ENCODE assay signal across 1 cellular context in the genomic region with DNA sequence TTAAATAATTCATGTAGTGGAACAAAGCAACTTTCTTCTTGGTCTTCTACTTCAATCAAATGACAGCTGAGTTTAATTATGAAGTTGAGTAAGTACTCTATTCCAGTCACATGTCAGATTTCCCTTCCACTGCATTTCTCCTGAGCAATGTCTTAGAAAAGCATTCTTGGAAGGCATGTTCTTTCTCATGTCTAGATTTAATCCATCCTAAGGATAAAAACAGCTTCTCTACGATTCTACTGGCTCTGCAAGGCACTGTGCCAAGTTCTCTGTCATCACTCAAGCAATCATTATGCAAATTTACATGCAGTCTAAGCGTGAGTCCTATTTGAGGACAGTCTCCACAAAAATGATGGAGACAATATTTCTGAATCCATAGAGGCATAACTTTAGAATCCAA.
A peak's percentile ranks its signal among the peaks of the same experiment; 100 is the strongest.
TF ChIP-seq lines count a peak whose summit lies in the region.

No MANE protein-coding gene starts in this region.

TF ChIP-seq in SK-N-SH, 30 proteins besides CTCF, POLR2A, EP300 and RAD21 (continued from another document):
- TF ChIP-seq, protein P1, sequence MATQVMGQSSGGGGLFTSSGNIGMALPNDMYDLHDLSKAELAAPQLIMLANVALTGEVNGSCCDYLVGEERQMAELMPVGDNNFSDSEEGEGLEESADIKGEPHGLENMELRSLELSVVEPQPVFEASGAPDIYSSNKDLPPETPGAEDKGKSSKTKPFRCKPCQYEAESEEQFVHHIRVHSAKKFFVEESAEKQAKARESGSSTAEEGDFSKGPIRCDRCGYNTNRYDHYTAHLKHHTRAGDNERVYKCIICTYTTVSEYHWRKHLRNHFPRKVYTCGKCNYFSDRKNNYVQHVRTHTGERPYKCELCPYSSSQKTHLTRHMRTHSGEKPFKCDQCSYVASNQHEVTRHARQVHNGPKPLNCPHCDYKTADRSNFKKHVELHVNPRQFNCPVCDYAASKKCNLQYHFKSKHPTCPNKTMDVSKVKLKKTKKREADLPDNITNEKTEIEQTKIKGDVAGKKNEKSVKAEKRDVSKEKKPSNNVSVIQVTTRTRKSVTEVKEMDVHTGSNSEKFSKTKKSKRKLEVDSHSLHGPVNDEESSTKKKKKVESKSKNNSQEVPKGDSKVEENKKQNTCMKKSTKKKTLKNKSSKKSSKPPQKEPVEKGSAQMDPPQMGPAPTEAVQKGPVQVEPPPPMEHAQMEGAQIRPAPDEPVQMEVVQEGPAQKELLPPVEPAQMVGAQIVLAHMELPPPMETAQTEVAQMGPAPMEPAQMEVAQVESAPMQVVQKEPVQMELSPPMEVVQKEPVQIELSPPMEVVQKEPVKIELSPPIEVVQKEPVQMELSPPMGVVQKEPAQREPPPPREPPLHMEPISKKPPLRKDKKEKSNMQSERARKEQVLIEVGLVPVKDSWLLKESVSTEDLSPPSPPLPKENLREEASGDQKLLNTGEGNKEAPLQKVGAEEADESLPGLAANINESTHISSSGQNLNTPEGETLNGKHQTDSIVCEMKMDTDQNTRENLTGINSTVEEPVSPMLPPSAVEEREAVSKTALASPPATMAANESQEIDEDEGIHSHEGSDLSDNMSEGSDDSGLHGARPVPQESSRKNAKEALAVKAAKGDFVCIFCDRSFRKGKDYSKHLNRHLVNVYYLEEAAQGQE (IDR thresholded peaks at IDR 0.05; ENCODE audit: low read depth, low read length): no peak
- no peak for TF ChIP-seq POLR2AphosphoS5 (IDR thresholded peaks at IDR 0.05; ENCODE audit: low read depth, low read length)
- peak; percentile 88 for TF ChIP-seq NFIC (IDR thresholded peaks at IDR 0.05; ENCODE audit: borderline replicate concordance)
- TF ChIP-seq, protein P2, sequence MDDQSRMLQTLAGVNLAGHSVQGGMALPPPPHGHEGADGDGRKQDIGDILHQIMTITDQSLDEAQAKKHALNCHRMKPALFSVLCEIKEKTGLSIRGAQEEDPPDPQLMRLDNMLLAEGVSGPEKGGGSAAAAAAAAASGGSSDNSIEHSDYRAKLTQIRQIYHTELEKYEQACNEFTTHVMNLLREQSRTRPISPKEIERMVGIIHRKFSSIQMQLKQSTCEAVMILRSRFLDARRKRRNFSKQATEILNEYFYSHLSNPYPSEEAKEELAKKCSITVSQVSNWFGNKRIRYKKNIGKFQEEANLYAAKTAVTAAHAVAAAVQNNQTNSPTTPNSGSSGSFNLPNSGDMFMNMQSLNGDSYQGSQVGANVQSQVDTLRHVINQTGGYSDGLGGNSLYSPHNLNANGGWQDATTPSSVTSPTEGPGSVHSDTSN (IDR thresholded peaks at IDR 0.05): peak; percentile 84
- no peak for TF ChIP-seq EZH2phosphoT487 (IDR thresholded peaks at IDR 0.05; ENCODE audit: borderline replicate concordance, low read depth)
- TF ChIP-seq FOXJ3 (CRISPR knock-in tag; IDR thresholded peaks at IDR 0.05): no peak
- no peak for TF ChIP-seq TAF1 (IDR thresholded peaks at IDR 0.05; ENCODE audit: borderline replicate concordance, low read depth, low read length)
- TF ChIP-seq SIN3A (IDR thresholded peaks at IDR 0.05; ENCODE audit: borderline replicate concordance, low read depth, low read length): no peak
- TF ChIP-seq TEAD4 (IDR thresholded peaks at IDR 0.05; ENCODE audit: borderline replicate concordance, insufficient read depth): no peak
- no peak for TF ChIP-seq NRF1 (IDR thresholded peaks at IDR 0.05; ENCODE audit: low read depth, low read length)
- TF ChIP-seq FOSL2 (IDR thresholded peaks at IDR 0.05; ENCODE audit: borderline replicate concordance, low read depth): peak; percentile 11; the same call in 1 of the 2 replicates
- TF ChIP-seq RFX5 (IDR thresholded peaks at IDR 0.05; ENCODE audit: low read length): no peak
- no peak for TF ChIP-seq MXI1 (IDR thresholded peaks at IDR 0.05; ENCODE audit: low read depth, low read length)
- peak; percentile 38; the same call in 1 of the 2 replicates for TF ChIP-seq JUND (IDR thresholded peaks at IDR 0.05)
- no peak for TF ChIP-seq CHD2 (IDR thresholded peaks at IDR 0.05; ENCODE audit: low read length, partially characterized antibody)
- TF ChIP-seq RCOR1 (IDR thresholded peaks at IDR 0.05; ENCODE audit: low read length): no peak
- TF ChIP-seq, protein P3, sequence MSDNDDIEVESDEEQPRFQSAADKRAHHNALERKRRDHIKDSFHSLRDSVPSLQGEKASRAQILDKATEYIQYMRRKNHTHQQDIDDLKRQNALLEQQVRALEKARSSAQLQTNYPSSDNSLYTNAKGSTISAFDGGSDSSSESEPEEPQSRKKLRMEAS (IDR thresholded peaks at IDR 0.05; ENCODE audit: low read depth): no peak
- TF ChIP-seq, protein P4, sequence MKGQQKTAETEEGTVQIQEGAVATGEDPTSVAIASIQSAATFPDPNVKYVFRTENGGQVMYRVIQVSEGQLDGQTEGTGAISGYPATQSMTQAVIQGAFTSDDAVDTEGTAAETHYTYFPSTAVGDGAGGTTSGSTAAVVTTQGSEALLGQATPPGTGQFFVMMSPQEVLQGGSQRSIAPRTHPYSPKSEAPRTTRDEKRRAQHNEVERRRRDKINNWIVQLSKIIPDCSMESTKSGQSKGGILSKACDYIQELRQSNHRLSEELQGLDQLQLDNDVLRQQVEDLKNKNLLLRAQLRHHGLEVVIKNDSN (IDR thresholded peaks at IDR 0.05; ENCODE audit: borderline replicate concordance, low read depth): peak; percentile 34; the same call in 1 of the 2 replicates
